ENCODE assay signal across 18 cellular contexts in the genomic region with DNA sequence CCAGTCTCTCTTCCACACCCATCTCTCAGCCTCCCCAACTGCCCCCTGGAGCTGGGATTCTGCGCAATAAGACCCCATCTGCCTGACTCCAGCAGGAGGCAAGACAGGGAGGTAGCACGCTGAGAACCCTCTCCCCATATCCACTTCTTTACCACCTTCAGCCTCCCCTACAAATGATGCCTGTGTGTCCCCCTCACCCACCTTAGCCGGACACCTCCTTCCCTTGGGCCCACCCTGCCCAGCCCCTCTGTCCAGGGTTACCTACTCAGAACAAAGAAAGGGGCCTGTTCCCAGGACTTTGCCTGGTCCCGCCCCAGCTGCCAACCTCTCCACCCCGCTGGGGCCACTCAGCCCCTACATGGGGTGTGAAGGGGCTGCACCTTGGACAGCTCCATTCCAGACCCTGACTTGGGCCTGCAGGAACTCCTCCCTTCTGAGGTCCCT. TPM values are rescaled to one million over a fixed set of nuclear protein-coding genes. Genes with fewer than 3 reads are reported as not detected.
"Had no signal": no experiment of that assay in that cellular context is flagged by ENCODE, and none has a peak within 500 bp of the region (broad histone marks: within the 10 kb centered on the region; RNA-seq: fewer than 3 reads in every experiment).

No MANE protein-coding gene starts in this region.

- H3K27me3 ChIP-seq: ovary, tibial nerve had no signal

- H3K27ac Mint-ChIP-seq: activated naive CD8-positive, alpha-beta T cell; activated T-cell treated with anti-CD3 and anti-CD28 coated beads, Interleukin-2, amount 50 U/mL, for 24 hours; dendritic cell treated with granulocyte-macrophage colony-stimulating factor and Interleukin-4, amounts not matched to agents 40 ng/mL and 50 ng/mL, for 4 days; memory B cell; natural killer cell treated with Interleukin-12 subunit alpha and Interleukin-12 subunit beta and Interleukin-15 and Interleukin-18, amount 100 ng/mL, for 72 hours; stimulated activated memory B cell treated with anti-CD40 and anti-IgM and Interleukin-4, amounts not matched to agents 10 μg/mL and 1 μg/mL and 100 μg/mL, for 72 hours had no signal

- ATAC-seq: left colon; natural killer cell treated with Interleukin-12 subunit alpha and Interleukin-12 subunit beta and Interleukin-15 and Interleukin-18, amount 100 ng/mL, for 72 hours; stimulated activated memory B cell treated with anti-CD40 and anti-IgM and Interleukin-4, amounts not matched to agents 10 μg/mL and 1 μg/mL and 100 μg/mL, for 72 hours had no signal

- H3K27ac ChIP-seq: ovary, skin epidermis, tibial nerve had no signal

- H3K36me3 Mint-ChIP-seq: stimulated activated memory B cell treated with anti-CD40 and anti-IgM and Interleukin-4, amounts not matched to agents 10 μg/mL and 1 μg/mL and 100 μg/mL, for 72 hours had no signal

- DNase-seq: activated CD4-positive, alpha-beta T cell treated with anti-CD3 and anti-CD28 coated beads for 1 hour; activated gamma-delta T cell; activated T-cell treated with anti-CD3 and anti-CD28 coated beads, Interleukin-2, amount 50 U/mL, for 24 hours; amygdala; erythroblast; hippocampal formation; left colon; ovary; retina had no signal

- H3K4me3 Mint-ChIP-seq: activated naive CD8-positive, alpha-beta T cell; activated T-cell treated with anti-CD3 and anti-CD28 coated beads, Interleukin-2, amount 50 U/mL, for 24 hours; brain; dendritic cell treated with granulocyte-macrophage colony-stimulating factor and Interleukin-4, amounts not matched to agents 40 ng/mL and 50 ng/mL, for 4 days; memory B cell; natural killer cell treated with Interleukin-12 subunit alpha and Interleukin-12 subunit beta and Interleukin-15 and Interleukin-18, amount 100 ng/mL, for 72 hours; stimulated activated memory B cell treated with anti-CD40 and anti-IgM and Interleukin-4, amounts not matched to agents 10 μg/mL and 1 μg/mL and 100 μg/mL, for 72 hours had no signal

- H3K4me3 ChIP-seq: ovary, skin epidermis, tibial nerve had no signal

- H3K9me3 ChIP-seq: ovary had no signal

- H3K36me3 ChIP-seq: ovary, tibial nerve had no signal

RNA-seq across cellular contexts. Expression of a gene that starts 40.8 kb away (rescaled TPM):
- total RNA-seq: activated CD8-positive, alpha-beta memory T cell treated with anti-CD3 and anti-CD28 coated beads for 36 hours; natural killer cell treated with Interleukin-12 subunit alpha and Interleukin-12 subunit beta and Interleukin-15 and Interleukin-18, amount 100 ng/mL, for 72 hours had no signal
